In genomic region chr10:22770270-22770669, GRCh38 we compare ENCODE assay signal across 3 cellular contexts.
"Had no signal": no experiment of that assay in that cellular context is flagged by ENCODE, and none has a peak within 500 bp of the region (broad histone marks: within the 10 kb centered on the region; RNA-seq: fewer than 3 reads in every experiment).

No MANE protein-coding gene starts in this region.

- DNase-seq: GDM1, GF-D8 had no signal

- ATAC-seq: GM12878 had no signal

- H3K4me3 ChIP-seq: GM12878 had no signal
